Comparison of ENCODE assay signal across 1 cellular context in genomic region chr10:34905200-34905927, GRCh38.
TF ChIP-seq lines count a peak whose summit lies in the region.

No MANE protein-coding gene starts in this region.

TF ChIP-seq in H1, 55 proteins besides CTCF, POLR2A, EP300 and RAD21:
- TF ChIP-seq CHD7 (IDR thresholded peaks at IDR 0.05; ENCODE audit: insufficient replicate concordance, low read length) = no peak
- 0 out of 2 replicates have a peak, but pooled peaks have one; percentile 10 for TF ChIP-seq TAF1 (IDR thresholded peaks at IDR 0.05; ENCODE audit: low read depth, low read length)
